ENCODE assay signal across 8 cellular contexts in the genomic region with DNA sequence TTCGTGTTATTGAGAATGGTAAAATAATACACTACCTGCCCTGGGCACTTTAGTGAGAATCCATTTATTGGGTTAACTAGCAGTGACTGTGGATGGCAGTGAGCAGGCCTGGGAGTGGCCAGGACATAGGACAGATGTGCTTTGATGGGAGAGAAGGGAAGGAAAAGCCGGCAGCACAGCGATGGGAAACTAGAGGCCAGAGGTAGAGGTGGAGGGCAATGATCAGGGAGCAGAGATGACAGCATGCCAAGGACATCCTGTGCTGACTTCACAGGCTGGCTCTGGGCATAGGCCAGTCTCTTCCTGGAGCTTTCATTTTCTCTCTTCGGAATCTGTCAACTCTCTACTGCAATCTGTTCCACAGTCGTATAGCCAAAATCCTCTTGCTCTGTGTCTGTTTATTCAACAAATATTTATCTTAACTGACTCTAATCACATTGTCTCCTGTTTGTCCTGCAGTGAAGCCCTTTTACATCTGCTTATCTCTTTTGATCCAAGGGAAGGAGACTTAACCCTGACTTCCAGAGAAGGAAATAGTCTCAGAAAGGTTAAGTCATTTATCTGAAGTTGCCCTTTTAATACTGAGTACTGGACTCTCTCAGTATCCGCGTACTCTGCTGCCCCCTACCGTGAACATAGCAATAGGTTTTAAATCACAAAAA. TPM values are rescaled to one million over a fixed set of nuclear protein-coding genes. Genes with fewer than 3 reads are reported as not detected.
DNase-seq lines count a peak whose midpoint lies in the region; ATAC-seq, FAIRE-seq and TF ChIP-seq lines count a peak whose summit lies in the region.

No MANE protein-coding gene starts in this region.

- peak; percentile 87 for FAIRE-seq in H54 (lab: Jason Lieb, UNC)

- no peak for TF ChIP-seq POLR2A in H54 (IDR thresholded peaks at IDR 0.05; ENCODE audit: low read depth, low read length)

- no peaks in the 10 kb centered on the region for H3K9me3 ChIP-seq in liver (ENCODE audit: control insufficient read depth in 4 of 4, low read length in 3 of 4)

- no peaks in the 10 kb centered on the region for H3K9me3 Mint-ChIP-seq in activated CD4-positive, alpha-beta T cell treated with anti-CD3 and anti-CD28 coated beads, Interleukin-2, amount 10 ng/mL, durations not matched to agents 7 days and 5 days

- H3K4me1 ChIP-seq in liver (ENCODE audit: control insufficient read depth in 4 of 4, insufficient read depth in 4 of 4, low read length in 3 of 4) = peaks cover 0 to 9% (median 5%) of the 10 kb centered on the region in 4 donors

- H3K4me3 ChIP-seq in liver (ENCODE audit: low read depth in 1 of 3, low read length in 3 of 3) = peak overlapping the region in 2 of 3 donors; percentile 4 to 17

- H3K36me3 ChIP-seq in liver (ENCODE audit: control insufficient read depth in 4 of 4, insufficient read depth in 3 of 4, low read depth in 1 of 4, low read length in 3 of 4) = no peaks in the 10 kb centered on the region

- ATAC-seq in GM18867 (IDR thresholded peaks at IDR 0.05; ENCODE audit: unreplicated experiment) = no peak

- POLR2A ChIA-PET in activated CD4-positive, alpha-beta T cell treated with anti-CD3 and anti-CD28 coated beads, Interleukin-2, amount 10 ng/mL, durations not matched to agents 7 days and 5 days (lab: Charles Lee) = no interaction called here

- TF ChIP-seq RAD21 in liver (IDR thresholded peaks at IDR 0.05) = peak; percentile 87 to 92

- H3K36me3 Mint-ChIP-seq in activated CD4-positive, alpha-beta T cell treated with anti-CD3 and anti-CD28 coated beads, Interleukin-2, amount 10 ng/mL, durations not matched to agents 7 days and 5 days (ENCODE audit: low read depth) = no peaks in the 10 kb centered on the region

- TF ChIP-seq CTCF in liver (IDR thresholded peaks at IDR 0.05; ENCODE audit: low read depth, low read length, missing input control) = peak; percentile 82

- in situ Hi-C loops in ACHN (cut with HindIII; ENCODE audit: low pct_ligation_motif_present, low pct_unique_long_range_greater_than_20kb, low sequenced_read_pairs) = no loop called here

- CTCF ChIA-PET in activated CD4-positive, alpha-beta T cell treated with anti-CD3 and anti-CD28 coated beads, Interleukin-2, amount 10 ng/mL, durations not matched to agents 7 days and 5 days (lab: Charles Lee) = interaction anchor here (1.1 kb wide), 1 partner anchor 13 kb away, joined by 4 read pairs; no protein-coding TSS in a partner anchor

- no peaks in the 10 kb centered on the region for H3K27me3 Mint-ChIP-seq in activated CD4-positive, alpha-beta T cell treated with anti-CD3 and anti-CD28 coated beads, Interleukin-2, amount 10 ng/mL, durations not matched to agents 7 days and 5 days

- 11% methylated on average over 8 of the region's 8 CpGs for WGBS in liver

- no peak overlapping the region for H3K27ac Mint-ChIP-seq in activated CD4-positive, alpha-beta T cell treated with anti-CD3 and anti-CD28 coated beads, Interleukin-2, amount 10 ng/mL, durations not matched to agents 7 days and 5 days

- H3K27ac ChIP-seq in liver (ENCODE audit: low read depth in 1 of 2, low read length in 2 of 2) = peak overlapping the region; percentile 63 to 66

- H3K4me1 Mint-ChIP-seq in activated CD4-positive, alpha-beta T cell treated with anti-CD3 and anti-CD28 coated beads, Interleukin-2, amount 10 ng/mL, durations not matched to agents 7 days and 5 days = no peaks in the 10 kb centered on the region

- no peaks in the 10 kb centered on the region for H3K27me3 ChIP-seq in liver (ENCODE audit: control insufficient read depth in 4 of 4, insufficient read depth in 4 of 4, low read length in 3 of 4)

- no peak overlapping the region for H3K4me3 Mint-ChIP-seq in activated CD4-positive, alpha-beta T cell treated with anti-CD3 and anti-CD28 coated beads, Interleukin-2, amount 10 ng/mL, durations not matched to agents 7 days and 5 days

- DNase-seq in ACHN = peak; percentile 74
- DNase-seq in H54 (ENCODE audit: insufficient read length, low spot score) = no peak
- DNase-seq in NCI-H510A (lab: John Stamatoyannopoulos, UW) = peak; percentile 51
- peak; percentile 90 for DNase-seq in activated CD4-positive, alpha-beta T cell treated with anti-CD3 and anti-CD28 coated beads, Interleukin-2, amount 10 ng/mL, durations not matched to agents 7 days and 5 days
- DNase-seq in dedifferentiated amniotic fluid mesenchymal stem cell (ENCODE audit: extremely low spot score) = peak; percentile 66
- DNase-seq in stimulated activated CD4-positive, alpha-beta T cell treated with anti-CD3 and anti-CD28 coated beads, Interleukin-2, amount 100 ng/mL, for 4 hours (ENCODE audit: low read depth) = peak; percentile 70

- H3K9ac ChIP-seq in liver (ENCODE audit: low read depth in 1 of 2, low read length in 2 of 2) = peak overlapping the region in 1 of 2 donors; percentile 41

TF ChIP-seq in liver, 16 proteins besides CTCF, POLR2A, EP300 and RAD21:
- TF ChIP-seq TAF1 (conservative IDR thresholded peaks at IDR 0.05) (peak; percentile 63), ZBTB33 (IDR thresholded peaks at IDR 0.05) (peak; percentile 89), JUND (IDR thresholded peaks at IDR 0.05) (peak; percentile 83 to 87), YY1 (IDR thresholded peaks at IDR 0.05) (peak; percentile 89), RXRA (IDR thresholded peaks at IDR 0.05) (peak; percentile 94 to 95), FOXA1 (IDR thresholded peaks at IDR 0.05) (peak; percentile 60), HNF4A (conservative IDR thresholded peaks at IDR 0.05) (peak; percentile 92 to 93), SP1 (IDR thresholded peaks at IDR 0.05) (peak; percentile 98), NR2F2 (IDR thresholded peaks at IDR 0.05) (peak; percentile 100), EGR1 (IDR thresholded peaks at IDR 0.05; ENCODE audit: low read depth in 2 of 2) (peak; percentile 78 to 90), HNF4G (IDR thresholded peaks at IDR 0.05) (peak; percentile 77), GABPA (IDR thresholded peaks at IDR 0.05 in 1 of 2, conservative IDR thresholded peaks at IDR 0.05 in 1 of 2) (peak in 1 of 2 donors; percentile 72), REST (IDR thresholded peaks at IDR 0.05) (peak; percentile 47), FOXA2 (IDR thresholded peaks at IDR 0.05) (no peak)
- TF ChIP-seq, protein P1, sequence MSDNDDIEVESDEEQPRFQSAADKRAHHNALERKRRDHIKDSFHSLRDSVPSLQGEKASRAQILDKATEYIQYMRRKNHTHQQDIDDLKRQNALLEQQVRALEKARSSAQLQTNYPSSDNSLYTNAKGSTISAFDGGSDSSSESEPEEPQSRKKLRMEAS (IDR thresholded peaks at IDR 0.05) = peak; percentile 98
- TF ChIP-seq, protein P2, sequence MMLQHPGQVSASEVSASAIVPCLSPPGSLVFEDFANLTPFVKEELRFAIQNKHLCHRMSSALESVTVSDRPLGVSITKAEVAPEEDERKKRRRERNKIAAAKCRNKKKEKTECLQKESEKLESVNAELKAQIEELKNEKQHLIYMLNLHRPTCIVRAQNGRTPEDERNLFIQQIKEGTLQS (IDR thresholded peaks at IDR 0.05) = peak; percentile 81

RNA-seq across cellular contexts. Expression of gene MMP24, which starts 18.4 kb away (rescaled TPM):
- total RNA-seq in activated CD4-positive, alpha-beta T cell treated with anti-CD3 and anti-CD28 coated beads, Interleukin-2, amount 10 ng/mL, durations not matched to agents 7 days and 5 days = not detected
- total RNA-seq in liver = under 1 TPM; 0.09 to 0.75 TPM
- under 1 TPM; 0.11 to 0.73 TPM for polyA plus RNA-seq in liver

RNA-seq across cellular contexts. Expression of gene PROCR, which starts 36.2 kb away (rescaled TPM):
- total RNA-seq in activated CD4-positive, alpha-beta T cell treated with anti-CD3 and anti-CD28 coated beads, Interleukin-2, amount 10 ng/mL, durations not matched to agents 7 days and 5 days = under 1 TPM; 0.35 to 0.50 TPM
- 1 to 10 TPM; 3.7 to 6.7 TPM for total RNA-seq in liver
- 1 to 10 TPM; 5.3 to 7.6 TPM for polyA plus RNA-seq in liver
